In genomic region chr9:133348763-133349573, GRCh38 we compare ENCODE assay signal across 8 cellular contexts. TPM values are rescaled to one million over a fixed set of nuclear protein-coding genes. Genes with fewer than 3 reads are reported as not detected.
A peak's percentile ranks its signal among the peaks of the same experiment; 100 is the strongest.
DNase-seq lines count a peak whose midpoint lies in the region; ATAC-seq and TF ChIP-seq lines count a peak whose summit lies in the region.

No MANE protein-coding gene starts in this region.

- no peak for TF ChIP-seq POLR2A in esophagus squamous epithelium (IDR thresholded peaks at IDR 0.05)

- peaks cover 27% of the 10 kb centered on the region for H3K36me3 Mint-ChIP-seq in progenitor cell of endocrine pancreas (ENCODE audit: insufficient read depth)

- H3K27me3 ChIP-seq in SJCRH30 (no peaks in the 10 kb centered on the region), esophagus squamous epithelium (no peaks in the 10 kb centered on the region)

- DNase-seq in SJCRH30 (no peak), esophagus squamous epithelium (lab: John Stamatoyannopoulos, UW) (no peak), progenitor cell of endocrine pancreas (ENCODE audit: low spot score, unreplicated experiment) (no peak), NK-92 (lab: John Stamatoyannopoulos, UW; ENCODE audit: unreplicated experiment) (no peak), NCI-H146 treated with DMSO at 0.1 percent for 48 hours (lab: John Stamatoyannopoulos, UW; ENCODE audit: unreplicated experiment) (no peak), iPS-NIHi7 (ENCODE audit: extremely low spot score) (no peak)

- peaks cover 24% of the 10 kb centered on the region for H3K4me1 Mint-ChIP-seq in progenitor cell of endocrine pancreas (ENCODE audit: low read depth)

- H3K4me3 Mint-ChIP-seq in progenitor cell of endocrine pancreas (ENCODE audit: low read depth) = peak overlapping the region; percentile 100

- H3K27ac Mint-ChIP-seq in progenitor cell of endocrine pancreas = peak overlapping the region; percentile 100

- no peaks in the 10 kb centered on the region for H3K27me3 Mint-ChIP-seq in progenitor cell of endocrine pancreas

- H3K9me3 ChIP-seq in ES-I3 (ENCODE audit: control insufficient read depth, insufficient read depth, low read length) = no peaks in the 10 kb centered on the region
- no peaks in the 10 kb centered on the region for H3K9me3 ChIP-seq in SJCRH30 (replicated peaks)
- no peaks in the 10 kb centered on the region for H3K9me3 ChIP-seq in esophagus squamous epithelium

- H3K36me3 ChIP-seq in ES-I3 (ENCODE audit: insufficient read depth, low read length) = peaks cover 39% of the 10 kb centered on the region
- H3K36me3 ChIP-seq in SJCRH30 = peaks cover 70% of the 10 kb centered on the region
- peaks cover 37 to 75% (median 46%) of the 10 kb centered on the region in 3 donors for H3K36me3 ChIP-seq in esophagus squamous epithelium

- intact Hi-C loops in esophagus squamous epithelium (cut with DNase I) = no loop called here

- H3K27ac ChIP-seq in SJCRH30 (peak overlapping the region; percentile 97), esophagus squamous epithelium (peak overlapping the region; percentile 93 to 96 (median 95))

- peak overlapping the region; percentile 100 for H3K9ac ChIP-seq in ES-I3 (ENCODE audit: low read depth, low read length)

- H3K4me1 ChIP-seq in ES-I3 (ENCODE audit: insufficient read depth, low read length) = peaks cover 4% of the 10 kb centered on the region; the same call in 1 of the 2 replicates
- H3K4me1 ChIP-seq in SJCRH30 = peaks cover 9% of the 10 kb centered on the region; the same call in 1 of the 2 replicates
- H3K4me1 ChIP-seq in esophagus squamous epithelium = peaks cover 16 to 58% (median 24%) of the 10 kb centered on the region in 3 donors

- no peak for TF ChIP-seq CTCF in esophagus squamous epithelium (IDR thresholded peaks at IDR 0.05)
- no peak for TF ChIP-seq CTCF in progenitor cell of endocrine pancreas (IDR thresholded peaks at IDR 0.05; ENCODE audit: unreplicated experiment)

- 11 to 14% methylated on average over 20 to 21 of the region's 23 CpGs for WGBS in esophagus squamous epithelium, 2 donors

- H3K9me3 Mint-ChIP-seq in progenitor cell of endocrine pancreas (ENCODE audit: low read depth) = no peaks in the 10 kb centered on the region

- peak overlapping the region; percentile 100 for H3K4me3 ChIP-seq in SJCRH30
- peak overlapping the region; percentile 81 to 97 (median 92) for H3K4me3 ChIP-seq in esophagus squamous epithelium

- ATAC-seq in HG03135 (IDR thresholded peaks at IDR 0.05; ENCODE audit: unreplicated experiment) = no peak

RNA-seq across cellular contexts. Expression of gene RPL7A, which starts 0.9 kb away (rescaled TPM):
- total RNA-seq in SJCRH30 (2014; rRNA removed; shearing (Covaris generic)) = 3,575 and 3,860 TPM in 2 replicates
- total RNA-seq in esophagus squamous epithelium = 1,000 to 10,000 TPM; 1,828 to 2,553 (median 2,363) TPM
- total RNA-seq in progenitor cell of endocrine pancreas = 2,045 and 2,098 TPM in 2 replicates

RNA-seq across cellular contexts. Expression of gene MED22, which starts 1.0 kb away (rescaled TPM):
- total RNA-seq in SJCRH30 (2014; rRNA removed; shearing (Covaris generic)) = 60.2 and 71.8 TPM in 2 replicates
- total RNA-seq in esophagus squamous epithelium (10 to 100 TPM; 10.8 to 22.5 (median 15.9) TPM), progenitor cell of endocrine pancreas (48.4 and 49.2 TPM in 2 replicates)

RNA-seq across cellular contexts. Expression of gene SURF1, which starts 7.3 kb away (rescaled TPM):
- 19.0 and 19.3 TPM in 2 replicates for total RNA-seq in SJCRH30 (2014; rRNA removed; shearing (Covaris generic))
- total RNA-seq in esophagus squamous epithelium = 10 to 100 TPM; 18.2 to 44.7 (median 32.0) TPM
- total RNA-seq in progenitor cell of endocrine pancreas = 36.3 and 42.9 TPM in 2 replicates

RNA-seq across cellular contexts. Expression of gene SURF2, which starts 7.4 kb away (rescaled TPM):
- total RNA-seq in SJCRH30 (2014; rRNA removed; shearing (Covaris generic)) = 34.7 and 36.2 TPM in 2 replicates
- total RNA-seq in esophagus squamous epithelium = 10 to 100 TPM; 30.1 to 36.8 (median 33.6) TPM
- 15.8 and 19.8 TPM in 2 replicates for total RNA-seq in progenitor cell of endocrine pancreas

RNA-seq across cellular contexts. Expression of gene SURF6, which starts 13.0 kb away (rescaled TPM):
- 27.8 and 29.2 TPM in 2 replicates for total RNA-seq in SJCRH30 (2014; rRNA removed; shearing (Covaris generic))
- total RNA-seq in esophagus squamous epithelium (10 to 100 TPM; 14.5 to 28.6 (median 22.0) TPM), progenitor cell of endocrine pancreas (21.3 and 23.1 TPM in 2 replicates)
